Comparison of ENCODE assay signal across 15 cellular contexts in genomic region chr15:48559270-48559669, GRCh38.
DNase-seq lines count a peak whose midpoint lies in the region; ATAC-seq, FAIRE-seq and TF ChIP-seq lines count a peak whose summit lies in the region.
"Had no signal": no experiment of that assay in that cellular context is flagged by ENCODE, and none has a peak within 500 bp of the region (broad histone marks: within the 10 kb centered on the region; RNA-seq: fewer than 3 reads in every experiment).

No MANE protein-coding gene starts in this region.

- CTCF ChIA-PET in AG04449 (lab: Yijun Ruan, JAX): interaction anchor here (1.1 kb wide), 1 partner anchor 9 kb away, joined by 3 read pairs; no protein-coding TSS in a partner anchor

- peaks cover 28% of the 10 kb centered on the region for H4K20me1 ChIP-seq in osteoblast (ENCODE audit: insufficient read depth, low read length)
- H4K20me1 ChIP-seq in Karpas-422 (ENCODE audit: insufficient read depth, low read depth, low read length): no peaks in the 10 kb centered on the region
- H4K20me1 ChIP-seq: BLaER1 had no signal

- H3K4me3 ChIP-seq in AG04449 (ENCODE audit: low read depth, low read length) (no peak overlapping the region), SJSA1 (no peak overlapping the region), fibroblast of villous mesenchyme (ENCODE audit: low read depth, low read length) (no peak overlapping the region), osteoblast (ENCODE audit: insufficient read depth, low read length) (no peak overlapping the region), Karpas-422 (ENCODE audit: low read length) (no peak overlapping the region)
- H3K4me3 ChIP-seq: BLaER1 had no signal

- H3K4me2 ChIP-seq in osteoblast (ENCODE audit: insufficient read depth, low read length) (peak overlapping the region; percentile 43), Karpas-422 (ENCODE audit: low read depth, low read length, poor library complexity, severe bottlenecking) (no peak overlapping the region)
- H3K4me2 ChIP-seq: BLaER1 had no signal

- DNase-seq in AG04449 (ENCODE audit: low read depth, low spot score) (peak; percentile 79), SJSA1 (ENCODE audit: low read depth in 1 of 2, low spot score in 2 of 2) (peak; percentile 47 to 61), fibroblast of villous mesenchyme (ENCODE audit: low read depth) (peak; percentile 82), osteoblast (ENCODE audit: insufficient read length, low spot score, missing footprints) (peak; percentile 68), Karpas-422 (no peak), NK-92 (lab: John Stamatoyannopoulos, UW; ENCODE audit: unreplicated experiment) (no peak), GM19239 (ENCODE audit: insufficient read length, low spot score) (no peak)
- DNase-seq: H7; NCI-H1930; SHP77; stimulated activated CD4-positive, alpha-beta T cell treated with anti-CD3 and anti-CD28 coated beads, Interleukin-2, amount 100 ng/mL, for 24 hours had no signal

- H3K36me3 ChIP-seq in SJSA1 (peaks cover 37% of the 10 kb centered on the region), osteoblast (ENCODE audit: insufficient read depth, low read length) (peaks cover 17% of the 10 kb centered on the region), Karpas-422 (ENCODE audit: insufficient read depth, low read length) (no peaks in the 10 kb centered on the region)
- H3K36me3 ChIP-seq: BLaER1 had no signal

- H3K27ac ChIP-seq in SJSA1: peak overlapping the region; percentile 21
- peak overlapping the region; percentile 82 for H3K27ac ChIP-seq in osteoblast (ENCODE audit: low read depth, low read length)
- H3K27ac ChIP-seq in Karpas-422 (ENCODE audit: low read length): no peak overlapping the region
- H3K27ac ChIP-seq: BLaER1 had no signal

- no peak for ATAC-seq in GM21786 (IDR thresholded peaks at IDR 0.05; ENCODE audit: unreplicated experiment)

- no peak for TF ChIP-seq CTCF in AG04449 (IDR thresholded peaks at IDR 0.05; ENCODE audit: insufficient read depth, low read length, missing control alignments)
- no peak for TF ChIP-seq CTCF in fibroblast of villous mesenchyme (IDR thresholded peaks at IDR 0.05; ENCODE audit: insufficient read depth, low read depth, low read length)
- TF ChIP-seq CTCF in osteoblast (IDR thresholded peaks at IDR 0.05; ENCODE audit: extremely low read depth, low read depth, low read length): no peak

- H3K9me2 ChIP-seq in Karpas-422 (replicated peaks; ENCODE audit: insufficient read depth, low read length): no peaks in the 10 kb centered on the region

- H3K79me2 ChIP-seq in osteoblast (ENCODE audit: insufficient read depth, low read length) (peaks cover 99% of the 10 kb centered on the region), Karpas-422 (ENCODE audit: low read length) (no peaks in the 10 kb centered on the region)

- POLR2A ChIA-PET in AG04449 (lab: Yijun Ruan, JAX): interaction anchor here (0.7 to 1.4 kb wide), 2 partner anchors 20 to 86 kb away, joined by 3 to 6 read pairs; partner anchors contain the start of gene FBN1

- FAIRE-seq in GM19239 (lab: Jason Lieb, UNC): no peak
- FAIRE-seq: GM18507, islet of Langerhans had no signal

- no peak overlapping the region for H3K9ac ChIP-seq in Karpas-422 (ENCODE audit: low read length)
- H3K9ac ChIP-seq: BLaER1 had no signal

- H2AFZ ChIP-seq in osteoblast (ENCODE audit: low read length): no peak overlapping the region
- H2AFZ ChIP-seq in Karpas-422 (ENCODE audit: low read length): no peak overlapping the region

- H3K27me3 ChIP-seq in SJSA1 (replicated peaks) (no peaks in the 10 kb centered on the region), osteoblast (ENCODE audit: insufficient read depth, low read length) (no peaks in the 10 kb centered on the region), Karpas-422 (ENCODE audit: low read length) (no peaks in the 10 kb centered on the region)
- H3K27me3 ChIP-seq: BLaER1 had no signal

- no peaks in the 10 kb centered on the region for H3K9me3 ChIP-seq in SJSA1 (replicated peaks)
- no peaks in the 10 kb centered on the region for H3K9me3 ChIP-seq in osteoblast (ENCODE audit: low read depth, low read length)
- H3K9me3 ChIP-seq in Karpas-422 (ENCODE audit: low read length): no peaks in the 10 kb centered on the region
- H3K9me3 ChIP-seq: BLaER1 had no signal

- H3K4me1 ChIP-seq in SJSA1 (replicated peaks): peaks cover 52% of the 10 kb centered on the region
- H3K4me1 ChIP-seq in osteoblast (ENCODE audit: insufficient read depth, low read length): peaks cover 66% of the 10 kb centered on the region
- H3K4me1 ChIP-seq in Karpas-422 (ENCODE audit: low read length): no peaks in the 10 kb centered on the region
- H3K4me1 ChIP-seq: BLaER1 had no signal

Comparison
In these comparisons a context has a peak if more than half of its experiments do, and no peak if none do; other contexts are left out.
1. DNase-seq: peak in AG04449 (single experiment), SJSA1 (2 of 2), fibroblast of villous mesenchyme (single experiment) and osteoblast (single experiment); none in Karpas-422 (single experiment), NK-92 (single experiment) and GM19239 (single experiment).